1 cellular context compared by ENCODE assay signal in the genomic region with DNA sequence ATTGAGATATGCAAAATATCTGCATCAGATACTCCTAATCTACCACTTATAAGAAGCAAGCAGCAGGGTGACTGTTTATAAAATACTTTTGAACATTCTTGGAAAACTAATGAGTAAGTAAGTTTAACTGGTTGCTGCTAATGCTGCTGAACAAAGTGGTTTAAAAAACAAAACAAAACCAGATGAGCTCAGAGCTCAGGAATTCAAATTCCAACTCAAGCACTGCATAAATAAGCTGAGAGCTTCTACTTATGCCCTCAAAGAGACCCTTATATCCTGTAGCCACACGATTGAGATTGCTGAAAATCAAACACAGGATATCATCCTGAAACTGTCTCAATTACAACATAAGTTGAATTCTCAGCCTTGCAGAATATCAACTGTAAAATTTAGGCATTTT.
TF ChIP-seq lines count a peak whose summit lies in the region.

No MANE protein-coding gene starts in this region.

TF ChIP-seq in H1, 55 proteins besides CTCF, POLR2A, EP300 and RAD21 (continued from another document):
- TF ChIP-seq, protein P1, sequence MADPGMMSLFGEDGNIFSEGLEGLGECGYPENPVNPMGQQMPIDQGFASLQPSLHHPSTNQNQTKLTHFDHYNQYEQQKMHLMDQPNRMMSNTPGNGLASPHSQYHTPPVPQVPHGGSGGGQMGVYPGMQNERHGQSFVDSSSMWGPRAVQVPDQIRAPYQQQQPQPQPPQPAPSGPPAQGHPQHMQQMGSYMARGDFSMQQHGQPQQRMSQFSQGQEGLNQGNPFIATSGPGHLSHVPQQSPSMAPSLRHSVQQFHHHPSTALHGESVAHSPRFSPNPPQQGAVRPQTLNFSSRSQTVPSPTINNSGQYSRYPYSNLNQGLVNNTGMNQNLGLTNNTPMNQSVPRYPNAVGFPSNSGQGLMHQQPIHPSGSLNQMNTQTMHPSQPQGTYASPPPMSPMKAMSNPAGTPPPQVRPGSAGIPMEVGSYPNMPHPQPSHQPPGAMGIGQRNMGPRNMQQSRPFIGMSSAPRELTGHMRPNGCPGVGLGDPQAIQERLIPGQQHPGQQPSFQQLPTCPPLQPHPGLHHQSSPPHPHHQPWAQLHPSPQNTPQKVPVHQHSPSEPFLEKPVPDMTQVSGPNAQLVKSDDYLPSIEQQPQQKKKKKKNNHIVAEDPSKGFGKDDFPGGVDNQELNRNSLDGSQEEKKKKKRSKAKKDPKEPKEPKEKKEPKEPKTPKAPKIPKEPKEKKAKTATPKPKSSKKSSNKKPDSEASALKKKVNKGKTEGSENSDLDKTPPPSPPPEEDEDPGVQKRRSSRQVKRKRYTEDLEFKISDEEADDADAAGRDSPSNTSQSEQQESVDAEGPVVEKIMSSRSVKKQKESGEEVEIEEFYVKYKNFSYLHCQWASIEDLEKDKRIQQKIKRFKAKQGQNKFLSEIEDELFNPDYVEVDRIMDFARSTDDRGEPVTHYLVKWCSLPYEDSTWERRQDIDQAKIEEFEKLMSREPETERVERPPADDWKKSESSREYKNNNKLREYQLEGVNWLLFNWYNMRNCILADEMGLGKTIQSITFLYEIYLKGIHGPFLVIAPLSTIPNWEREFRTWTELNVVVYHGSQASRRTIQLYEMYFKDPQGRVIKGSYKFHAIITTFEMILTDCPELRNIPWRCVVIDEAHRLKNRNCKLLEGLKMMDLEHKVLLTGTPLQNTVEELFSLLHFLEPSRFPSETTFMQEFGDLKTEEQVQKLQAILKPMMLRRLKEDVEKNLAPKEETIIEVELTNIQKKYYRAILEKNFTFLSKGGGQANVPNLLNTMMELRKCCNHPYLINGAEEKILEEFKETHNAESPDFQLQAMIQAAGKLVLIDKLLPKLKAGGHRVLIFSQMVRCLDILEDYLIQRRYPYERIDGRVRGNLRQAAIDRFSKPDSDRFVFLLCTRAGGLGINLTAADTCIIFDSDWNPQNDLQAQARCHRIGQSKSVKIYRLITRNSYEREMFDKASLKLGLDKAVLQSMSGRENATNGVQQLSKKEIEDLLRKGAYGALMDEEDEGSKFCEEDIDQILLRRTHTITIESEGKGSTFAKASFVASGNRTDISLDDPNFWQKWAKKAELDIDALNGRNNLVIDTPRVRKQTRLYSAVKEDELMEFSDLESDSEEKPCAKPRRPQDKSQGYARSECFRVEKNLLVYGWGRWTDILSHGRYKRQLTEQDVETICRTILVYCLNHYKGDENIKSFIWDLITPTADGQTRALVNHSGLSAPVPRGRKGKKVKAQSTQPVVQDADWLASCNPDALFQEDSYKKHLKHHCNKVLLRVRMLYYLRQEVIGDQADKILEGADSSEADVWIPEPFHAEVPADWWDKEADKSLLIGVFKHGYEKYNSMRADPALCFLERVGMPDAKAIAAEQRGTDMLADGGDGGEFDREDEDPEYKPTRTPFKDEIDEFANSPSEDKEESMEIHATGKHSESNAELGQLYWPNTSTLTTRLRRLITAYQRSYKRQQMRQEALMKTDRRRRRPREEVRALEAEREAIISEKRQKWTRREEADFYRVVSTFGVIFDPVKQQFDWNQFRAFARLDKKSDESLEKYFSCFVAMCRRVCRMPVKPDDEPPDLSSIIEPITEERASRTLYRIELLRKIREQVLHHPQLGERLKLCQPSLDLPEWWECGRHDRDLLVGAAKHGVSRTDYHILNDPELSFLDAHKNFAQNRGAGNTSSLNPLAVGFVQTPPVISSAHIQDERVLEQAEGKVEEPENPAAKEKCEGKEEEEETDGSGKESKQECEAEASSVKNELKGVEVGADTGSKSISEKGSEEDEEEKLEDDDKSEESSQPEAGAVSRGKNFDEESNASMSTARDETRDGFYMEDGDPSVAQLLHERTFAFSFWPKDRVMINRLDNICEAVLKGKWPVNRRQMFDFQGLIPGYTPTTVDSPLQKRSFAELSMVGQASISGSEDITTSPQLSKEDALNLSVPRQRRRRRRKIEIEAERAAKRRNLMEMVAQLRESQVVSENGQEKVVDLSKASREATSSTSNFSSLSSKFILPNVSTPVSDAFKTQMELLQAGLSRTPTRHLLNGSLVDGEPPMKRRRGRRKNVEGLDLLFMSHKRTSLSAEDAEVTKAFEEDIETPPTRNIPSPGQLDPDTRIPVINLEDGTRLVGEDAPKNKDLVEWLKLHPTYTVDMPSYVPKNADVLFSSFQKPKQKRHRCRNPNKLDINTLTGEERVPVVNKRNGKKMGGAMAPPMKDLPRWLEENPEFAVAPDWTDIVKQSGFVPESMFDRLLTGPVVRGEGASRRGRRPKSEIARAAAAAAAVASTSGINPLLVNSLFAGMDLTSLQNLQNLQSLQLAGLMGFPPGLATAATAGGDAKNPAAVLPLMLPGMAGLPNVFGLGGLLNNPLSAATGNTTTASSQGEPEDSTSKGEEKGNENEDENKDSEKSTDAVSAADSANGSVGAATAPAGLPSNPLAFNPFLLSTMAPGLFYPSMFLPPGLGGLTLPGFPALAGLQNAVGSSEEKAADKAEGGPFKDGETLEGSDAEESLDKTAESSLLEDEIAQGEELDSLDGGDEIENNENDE (IDR thresholded peaks at IDR 0.05; ENCODE audit: insufficient replicate concordance, low read length), result no peak
- no peak for TF ChIP-seq RFX5 (IDR thresholded peaks at IDR 0.05; ENCODE audit: borderline replicate concordance, low read depth, low read length)
- no peak for TF ChIP-seq SIN3A (conservative IDR thresholded peaks at IDR 0.05 in 1 of 2, IDR thresholded peaks at IDR 0.05 in 1 of 2; ENCODE audit: low read depth in 1 of 2, low read length in 2 of 2)
- TF ChIP-seq, protein P2, sequence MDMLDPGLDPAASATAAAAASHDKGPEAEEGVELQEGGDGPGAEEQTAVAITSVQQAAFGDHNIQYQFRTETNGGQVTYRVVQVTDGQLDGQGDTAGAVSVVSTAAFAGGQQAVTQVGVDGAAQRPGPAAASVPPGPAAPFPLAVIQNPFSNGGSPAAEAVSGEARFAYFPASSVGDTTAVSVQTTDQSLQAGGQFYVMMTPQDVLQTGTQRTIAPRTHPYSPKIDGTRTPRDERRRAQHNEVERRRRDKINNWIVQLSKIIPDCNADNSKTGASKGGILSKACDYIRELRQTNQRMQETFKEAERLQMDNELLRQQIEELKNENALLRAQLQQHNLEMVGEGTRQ (IDR thresholded peaks at IDR 0.05; ENCODE audit: low read length), result no peak
